16 cellular contexts compared by ENCODE assay signal in genomic region chr17:82978354-82978753, GRCh38.
DNase-seq lines count a peak whose midpoint lies in the region; ATAC-seq, FAIRE-seq and TF ChIP-seq lines count a peak whose summit lies in the region.
"Had no signal": no experiment of that assay in that cellular context is flagged by ENCODE, and none has a peak within 500 bp of the region (broad histone marks: within the 10 kb centered on the region; RNA-seq: fewer than 3 reads in every experiment).

No MANE protein-coding gene starts in this region.

- H3K79me2 ChIP-seq in H9 (ENCODE audit: insufficient read depth, low read length): no peaks in the 10 kb centered on the region

- H3K18ac ChIP-seq in H9 (ENCODE audit: insufficient read length, low read depth, low read length): no peak overlapping the region

- peaks cover 1 to 3% of the 10 kb centered on the region in 2 donors for H3K36me3 Mint-ChIP-seq in CD4-positive, alpha-beta memory T cell
- H3K36me3 Mint-ChIP-seq in H9 (ENCODE audit: insufficient read depth in 1 of 3, low read depth in 3 of 3): no peaks in the 10 kb centered on the region; a peak in 1 of 7 replicates
- no peaks in the 10 kb centered on the region for H3K36me3 Mint-ChIP-seq in activated naive CD8-positive, alpha-beta T cell treated with anti-CD3 and anti-CD28 coated beads, Interleukin-2, amount 10 ng/mL, durations not matched to agents 7 days and 5 days

- no peaks in the 10 kb centered on the region for H3K79me1 ChIP-seq in H9 (ENCODE audit: insufficient read depth, low read depth, low read length, poor library complexity, severe bottlenecking)

- no peak overlapping the region for H3K4ac ChIP-seq in H9 (ENCODE audit: low read depth, low read length)

- H3K27ac ChIP-seq in CD4-positive, alpha-beta memory T cell (ENCODE audit: low read depth, low read length): no peak overlapping the region
- no peak overlapping the region for H3K27ac ChIP-seq in H9 (ENCODE audit: insufficient read length, low read depth, low read length)
- H3K27ac ChIP-seq in small intestine (ENCODE audit: low read depth in 1 of 2, low read length in 1 of 2): peak overlapping the region; percentile 37 to 66
- no peak overlapping the region for H3K27ac ChIP-seq in gastroesophageal sphincter
- H3K27ac ChIP-seq in vagina: no peak overlapping the region
- H3K27ac ChIP-seq: foreskin keratinocyte, GM23248, SJSA1 had no signal

- TF ChIP-seq CTCF in H9 (conservative IDR thresholded peaks at IDR 0.05): no peak
- no peak for TF ChIP-seq CTCF in gastroesophageal sphincter (IDR thresholded peaks at IDR 0.05)
- no peak for TF ChIP-seq CTCF in vagina (IDR thresholded peaks at IDR 0.05)

- no CpG with 5 or more reads among the region's 10 CpGs for WGBS in H9 (ENCODE audit: extremely low coverage, insufficient read length, low lambda C conversion rate)
- WGBS in small intestine, 3 donors: 82 to 90% (median 83%) methylated on average over 10 of the region's 10 CpGs
- 80 to 92% methylated on average over 3 to 5 of the region's 10 CpGs for WGBS in gastroesophageal sphincter (ENCODE audit: low coverage in 1 of 2), 2 donors

- H3K27me3 Mint-ChIP-seq in CD4-positive, alpha-beta memory T cell: no peaks in the 10 kb centered on the region
- no peaks in the 10 kb centered on the region for H3K27me3 Mint-ChIP-seq in H9 (ENCODE audit: low read depth)
- no peaks in the 10 kb centered on the region for H3K27me3 Mint-ChIP-seq in activated naive CD8-positive, alpha-beta T cell treated with anti-CD3 and anti-CD28 coated beads, Interleukin-2, amount 10 ng/mL, durations not matched to agents 7 days and 5 days

- H3K9me3 Mint-ChIP-seq in CD4-positive, alpha-beta memory T cell: peaks cover 0 to 2% (median 0%) of the 10 kb centered on the region in 8 donors
- H3K9me3 Mint-ChIP-seq in H9: no peaks in the 10 kb centered on the region
- no peaks in the 10 kb centered on the region for H3K9me3 Mint-ChIP-seq in activated naive CD8-positive, alpha-beta T cell treated with anti-CD3 and anti-CD28 coated beads, Interleukin-2, amount 10 ng/mL, durations not matched to agents 7 days and 5 days
- H3K9me3 Mint-ChIP-seq: nephron progenitor cell had no signal

- H2BK120ac ChIP-seq in H9 (ENCODE audit: low read depth, low read length, poor library complexity, severe bottlenecking): no peak overlapping the region

- H4K5ac ChIP-seq in H9 (ENCODE audit: insufficient read length, low read depth, low read length): no peak overlapping the region

- H3K9me3 ChIP-seq in CD4-positive, alpha-beta memory T cell (ENCODE audit: control insufficient read depth in 1 of 2, low read length in 2 of 2): no peaks in the 10 kb centered on the region
- no peaks in the 10 kb centered on the region for H3K9me3 ChIP-seq in H9 (ENCODE audit: control insufficient read depth, low read depth, low read length)
- H3K9me3 ChIP-seq in small intestine (ENCODE audit: control insufficient read depth, low read depth): no peaks in the 10 kb centered on the region
- no peaks in the 10 kb centered on the region for H3K9me3 ChIP-seq in gastroesophageal sphincter
- H3K9me3 ChIP-seq in vagina: no peaks in the 10 kb centered on the region
- H3K9me3 ChIP-seq: BE2C, SJSA1 had no signal

- no peak overlapping the region for H3K4me2 ChIP-seq in H9 (ENCODE audit: insufficient read depth, insufficient read length, low read length)

- peak overlapping the region; percentile 68 to 89 (median 83) for H3K27ac Mint-ChIP-seq in CD4-positive, alpha-beta memory T cell
- H3K27ac Mint-ChIP-seq in H9: peak overlapping the region in 2 of 3 experiments; percentile 22 to 47; a peak in 1 of 7 replicates
- H3K27ac Mint-ChIP-seq in activated naive CD8-positive, alpha-beta T cell treated with anti-CD3 and anti-CD28 coated beads, Interleukin-2, amount 10 ng/mL, durations not matched to agents 7 days and 5 days: peak overlapping the region; percentile 86
- H3K27ac Mint-ChIP-seq: nephron progenitor cell had no signal

- H3K27me3 ChIP-seq in CD4-positive, alpha-beta memory T cell (ENCODE audit: insufficient read depth, low read length): no peaks in the 10 kb centered on the region
- H3K27me3 ChIP-seq in H9 (ENCODE audit: insufficient read depth, low read length) (no peaks in the 10 kb centered on the region), small intestine (ENCODE audit: control insufficient read depth in 2 of 2, insufficient read depth in 2 of 2, low read length in 2 of 2) (no peaks in the 10 kb centered on the region), gastroesophageal sphincter (no peaks in the 10 kb centered on the region), vagina (no peaks in the 10 kb centered on the region)
- H3K27me3 ChIP-seq: BE2C, foreskin keratinocyte, SJSA1 had no signal

- no peaks in the 10 kb centered on the region for H4K20me1 ChIP-seq in H9 (ENCODE audit: control insufficient read depth, insufficient read depth, insufficient read length)

- no peaks in the 10 kb centered on the region for H3K23me2 ChIP-seq in H9 (ENCODE audit: insufficient read length, low read depth, low read length, poor library complexity, severe bottlenecking)

- no peak for DNase-seq in CD4-positive, alpha-beta memory T cell
- DNase-seq in H9 (no peak), small intestine (no peak), midbrain (lab: John Stamatoyannopoulos, UW) (no peak), vagina (ENCODE audit: extremely low spot score in 2 of 2) (no peak)
- DNase-seq in activated naive CD8-positive, alpha-beta T cell treated with anti-CD3 and anti-CD28 coated beads, Interleukin-2, amount 10 ng/mL, durations not matched to agents 7 days and 5 days: no peak
- DNase-seq: BE2C, DND-41, foreskin keratinocyte, GM23248, NCI-H1930, NCI-H526, nephron progenitor cell had no signal

- TF ChIP-seq EP300 in gastroesophageal sphincter (IDR thresholded peaks at IDR 0.05): no peak

- peak overlapping the region in 1 of 2 donors; percentile 4 for H3K4me3 ChIP-seq in CD4-positive, alpha-beta memory T cell (ENCODE audit: low read length in 2 of 2)
- H3K4me3 ChIP-seq in small intestine (ENCODE audit: low read depth in 1 of 2, low read length in 2 of 2): no peak overlapping the region
- no peak overlapping the region for H3K4me3 ChIP-seq in gastroesophageal sphincter
- no peak overlapping the region for H3K4me3 ChIP-seq in vagina
- H3K4me3 ChIP-seq: GM23248, SJSA1 had no signal

- POLR2A ChIA-PET in CD4-positive, alpha-beta memory T cell (lab: Charles Lee; ENCODE audit: partially characterized antibody): interaction anchor here (0.6 to 1.9 kb wide), 4 partner anchors 70 to 114 kb away, joined by 3 to 8 read pairs (median 4); no protein-coding TSS in a partner anchor
- POLR2A ChIA-PET in activated naive CD8-positive, alpha-beta T cell treated with anti-CD3 and anti-CD28 coated beads, Interleukin-2, amount 10 ng/mL, durations not matched to agents 7 days and 5 days (lab: Charles Lee): interaction anchor here (0.6 to 1.3 kb wide), 2 partner anchors 46 to 222 kb away, joined by 3 to 5 read pairs; no protein-coding TSS in a partner anchor

- H2BK20ac ChIP-seq in H9 (ENCODE audit: low read depth, low read length, poor library complexity, severe bottlenecking): no peak overlapping the region

- no peak overlapping the region for H3K56ac ChIP-seq in H9 (ENCODE audit: insufficient read length, low read depth, low read length)

- no peak overlapping the region for H4K91ac ChIP-seq in H9 (ENCODE audit: insufficient read length, low read depth, low read length)

- intact Hi-C loops in CD4-positive, alpha-beta memory T cell (cut with micrococcal nuclease): no loop called here
- intact Hi-C loops in vagina (cut with DNase I): no loop called here

- no peak overlapping the region for H2AK5ac ChIP-seq in H9 (ENCODE audit: insufficient read length, low read length)

- peaks cover 23% of the 10 kb centered on the region for H3K4me1 ChIP-seq in CD4-positive, alpha-beta memory T cell (ENCODE audit: insufficient read depth, low read length)
- H3K4me1 ChIP-seq in H9 (ENCODE audit: insufficient read depth, low read length) (no peaks in the 10 kb centered on the region), small intestine (ENCODE audit: control insufficient read depth in 2 of 2, insufficient read depth in 1 of 2, low read depth in 1 of 2, low read length in 1 of 2) (no peaks in the 10 kb centered on the region), gastroesophageal sphincter (no peaks in the 10 kb centered on the region), vagina (no peaks in the 10 kb centered on the region)
- H3K4me1 ChIP-seq: BE2C, foreskin keratinocyte, SJSA1 had no signal

- no peak overlapping the region for H3K14ac ChIP-seq in H9 (ENCODE audit: insufficient read depth, low read length)

- FAIRE-seq in small intestine (lab: Jason Lieb, UNC): no peak
- FAIRE-seq: TTC549 had no signal

- H2AFZ ChIP-seq in H9 (ENCODE audit: low read length): no peak overlapping the region
- H2AFZ ChIP-seq: GM23248 had no signal

- H2BK12ac ChIP-seq in H9 (ENCODE audit: insufficient read length, low read depth, low read length): no peak overlapping the region

- H3K9ac ChIP-seq in H9 (ENCODE audit: extremely low read depth, insufficient read length, low read length): no peak overlapping the region
- H3K9ac ChIP-seq: GM23248 had no signal

- H3K4me1 Mint-ChIP-seq in CD4-positive, alpha-beta memory T cell: peaks cover 22 to 41% (median 26%) of the 10 kb centered on the region in 4 donors
- peaks cover 10 to 14% of the 10 kb centered on the region in 2 experiments for H3K4me1 Mint-ChIP-seq in H9
- H3K4me1 Mint-ChIP-seq in activated naive CD8-positive, alpha-beta T cell treated with anti-CD3 and anti-CD28 coated beads, Interleukin-2, amount 10 ng/mL, durations not matched to agents 7 days and 5 days: peaks cover 21% of the 10 kb centered on the region

- CTCF ChIA-PET in CD4-positive, alpha-beta memory T cell (lab: Charles Lee; ENCODE audit: partially characterized antibody): no interaction called here

- no peak overlapping the region for H2BK15ac ChIP-seq in H9 (ENCODE audit: low read depth, low read length)

- no peak overlapping the region for H3K23ac ChIP-seq in H9 (ENCODE audit: insufficient read length, low read depth, low read length)

- no peak overlapping the region for H2BK5ac ChIP-seq in H9 (ENCODE audit: insufficient read length, low read length)

- peak overlapping the region; percentile 41 to 83 (median 76) for H3K4me3 Mint-ChIP-seq in CD4-positive, alpha-beta memory T cell
- H3K4me3 Mint-ChIP-seq in H9: no peak overlapping the region
- peak overlapping the region; percentile 70 for H3K4me3 Mint-ChIP-seq in activated naive CD8-positive, alpha-beta T cell treated with anti-CD3 and anti-CD28 coated beads, Interleukin-2, amount 10 ng/mL, durations not matched to agents 7 days and 5 days
- H3K4me3 Mint-ChIP-seq: nephron progenitor cell had no signal

- TF ChIP-seq POLR2A in gastroesophageal sphincter (IDR thresholded peaks at IDR 0.05) (no peak), vagina (IDR thresholded peaks at IDR 0.05) (no peak)

- H3T11ph ChIP-seq in H9 (ENCODE audit: low read length): no peak overlapping the region

- ATAC-seq in activated naive CD8-positive, alpha-beta T cell treated with anti-CD3 and anti-CD28 coated beads, Interleukin-2, amount 10 ng/mL, durations not matched to agents 7 days and 5 days (ENCODE audit: low read depth): no peak
- ATAC-seq in gastroesophageal sphincter: no peak
- ATAC-seq: foreskin keratinocyte had no signal

- H4K8ac ChIP-seq in H9 (replicated peaks; ENCODE audit: insufficient read length, low read depth, low read length): no peak overlapping the region

- no peaks in the 10 kb centered on the region for H3K36me3 ChIP-seq in CD4-positive, alpha-beta memory T cell (ENCODE audit: insufficient read depth, low read length)
- H3K36me3 ChIP-seq in small intestine (ENCODE audit: control insufficient read depth in 2 of 2, insufficient read depth in 2 of 2, low read length in 2 of 2): no peaks in the 10 kb centered on the region
- no peaks in the 10 kb centered on the region for H3K36me3 ChIP-seq in gastroesophageal sphincter
- H3K36me3 ChIP-seq in vagina: no peaks in the 10 kb centered on the region
- H3K36me3 ChIP-seq: BE2C, SJSA1 had no signal

Comparison
In these comparisons a context has a peak if more than half of its experiments do, and no peak if none do; other contexts are left out.
1. H3K27ac ChIP-seq: peak in small intestine (2 of 2); none in CD4-positive, alpha-beta memory T cell (single experiment), H9 (single experiment), gastroesophageal sphincter (0 of 4) and vagina (single experiment).
2. H3K27ac Mint-ChIP-seq: peak in every context shown above with its lines; median percentile 86 in activated naive CD8-positive, alpha-beta T cell treated with anti-CD3 and anti-CD28 coated beads, Interleukin-2, amount 10 ng/mL, durations not matched to agents 7 days and 5 days; 83 in CD4-positive, alpha-beta memory T cell; 34 in H9.
3. H3K4me3 Mint-ChIP-seq: peak in CD4-positive, alpha-beta memory T cell (8 of 8) and activated naive CD8-positive, alpha-beta T cell treated with anti-CD3 and anti-CD28 coated beads, Interleukin-2, amount 10 ng/mL, durations not matched to agents 7 days and 5 days (single experiment); none in H9 (0 of 2).